Comparison of ENCODE assay signal across 9 cellular contexts in the genomic region with DNA sequence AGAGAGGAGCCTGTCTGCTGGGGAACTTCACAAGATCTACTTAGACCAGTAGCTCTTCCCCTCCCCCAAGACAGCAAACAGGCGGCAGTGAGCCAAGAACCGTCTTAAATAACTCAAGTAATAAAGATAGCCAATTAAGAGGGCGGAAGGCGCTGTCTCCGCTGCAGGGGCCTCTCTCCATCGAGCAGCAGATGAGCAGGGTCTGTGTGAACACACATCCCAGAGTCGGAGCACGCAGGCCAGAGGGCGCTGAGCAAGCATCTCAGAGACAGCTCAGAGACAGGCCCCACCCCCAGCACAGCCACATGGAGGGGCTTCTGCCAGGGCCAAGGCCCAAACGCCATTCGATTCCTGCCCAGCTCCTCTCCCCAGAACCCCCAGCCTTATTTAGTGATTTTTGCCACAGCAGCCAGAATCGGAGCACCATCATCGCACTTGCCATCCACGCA. TPM values are rescaled to one million over a fixed set of nuclear protein-coding genes. Genes with fewer than 3 reads are reported as not detected.
DNase-seq lines count a peak whose midpoint lies in the region; ATAC-seq and TF ChIP-seq lines count a peak whose summit lies in the region.
"Had no signal": no experiment of that assay in that cellular context is flagged by ENCODE, and none has a peak within 500 bp of the region (broad histone marks: within the 10 kb centered on the region; RNA-seq: fewer than 3 reads in every experiment).

No MANE protein-coding gene starts in this region.

- TF ChIP-seq POLR2A in spleen (IDR thresholded peaks at IDR 0.05) = no peak

- no peaks in the 10 kb centered on the region for H3K9me3 ChIP-seq in spleen

- H3K27me3 ChIP-seq in spleen (replicated peaks in 1 of 7) = no peaks in the 10 kb centered on the region

- peaks cover 61 to 100% (median 84%) of the 10 kb centered on the region in 6 donors for H3K4me1 ChIP-seq in spleen

- ATAC-seq in left ventricle myocardium superior (peak; percentile 8), HG03039 (IDR thresholded peaks at IDR 0.05; ENCODE audit: unreplicated experiment) (no peak), HG02763 (IDR thresholded peaks at IDR 0.05; ENCODE audit: unreplicated experiment) (no peak)

- H3K36me3 ChIP-seq in spleen = peaks cover 0 to 8% (median 0%) of the 10 kb centered on the region in 6 donors

- no peak for TF ChIP-seq CTCF in VCaP (conservative IDR thresholded peaks at IDR 0.05)
- TF ChIP-seq CTCF in spleen (IDR thresholded peaks at IDR 0.05 in 8 of 11, conservative IDR thresholded peaks at IDR 0.05 in 3 of 11) = no peak

- 67 to 91% (median 70%) methylated on average over 14 of the region's 14 CpGs for WGBS in spleen, 5 donors

- peak; percentile 25 for DNase-seq in NCI-H1694 (lab: John Stamatoyannopoulos, UW)
- DNase-seq in NCI-H1694 treated with DMSO at 0.1 percent for 48 hours (lab: John Stamatoyannopoulos, UW) = no peak
- peak; percentile 54 for DNase-seq in left ventricle myocardium superior
- DNase-seq in spleen = no peak
- no peak for DNase-seq in NAMALWA (ENCODE audit: low spot score)
- DNase-seq: activated gamma-delta T cell treated with Interleukin-2 at 50 U/mL for 16 hours had no signal

- intact Hi-C loops in left ventricle myocardium superior (cut with micrococcal nuclease) (no loop called here), spleen (cut with DNase I; ENCODE audit: low total_unique reads) (no loop called here)

- no peak overlapping the region for H3K4me3 ChIP-seq in spleen

- H3K27ac ChIP-seq in VCaP (peak overlapping the region; percentile 61; the same call in 1 of the 2 replicates), spleen (peak overlapping the region in 6 of 8 donors; percentile 20 to 65 (median 62))

RNA-seq across cellular contexts. Expression of gene IFFO2, which starts 11.1 kb away (rescaled TPM):
- total RNA-seq in left ventricle myocardium superior (5.0 TPM), spleen (10 to 100 TPM; 13.6 to 19.7 (median 16.4) TPM)
- 1 to 10 TPM; 2.7 to 6.2 (median 2.9) TPM for polyA plus RNA-seq in spleen

RNA-seq across cellular contexts. Expression of gene ALDH4A1, which starts 43.1 kb away (rescaled TPM):
- total RNA-seq in left ventricle myocardium superior (27.3 TPM), spleen (10 to 100 TPM in 2 of 7 donors, 1 to 10 TPM in 5; 5.1 to 11.2 (median 8.3) TPM)
- 1 to 10 TPM; 3.5 to 9.8 (median 4.4) TPM for polyA plus RNA-seq in spleen

Comparison
In these comparisons a context has a peak if more than half of its experiments do, and no peak if none do; other contexts are left out.
1. DNase-seq: peak in NCI-H1694 (single experiment) and left ventricle myocardium superior (single experiment); none in NCI-H1694 treated with DMSO at 0.1 percent for 48 hours (single experiment), spleen (single experiment) and NAMALWA (single experiment).